ENCODE assay signal across 36 cellular contexts in genomic region chr2:64168231-64168630, GRCh38.
"Had no signal": no experiment of that assay in that cellular context is flagged by ENCODE, and none has a peak within 500 bp of the region (broad histone marks: within the 10 kb centered on the region; RNA-seq: fewer than 3 reads in every experiment).

No MANE protein-coding gene starts in this region.

- ATAC-seq: activated CD8-positive, alpha-beta memory T cell treated with anti-CD3 and anti-CD28 coated beads, Interleukin-2, amount 10 ng/mL, durations not matched to agents 7 days and 5 days; activated naive CD8-positive, alpha-beta T cell treated with anti-CD3 and anti-CD28 coated beads, Interleukin-2, amount 50 U/mL, for 24 hours; K562 had no signal

- H3K27ac Mint-ChIP-seq: activated B cell treated with CpG ODN at 0.5 μM for 24 hours; activated CD4-positive, alpha-beta memory T cell treated with anti-CD3 and anti-CD28 coated beads, Interleukin-2, amount 10 ng/mL, durations not matched to agents 7 days and 5 days; activated CD8-positive, alpha-beta memory T cell treated with anti-CD3 and anti-CD28 coated beads, Interleukin-2, amount 10 ng/mL, durations not matched to agents 7 days and 5 days; activated naive CD4-positive, alpha-beta T cell treated with anti-CD3 and anti-CD28 coated beads, Interleukin-2, amount 10 ng/mL, durations not matched to agents 7 days and 5 days; activated naive CD8-positive, alpha-beta T cell; activated naive CD8-positive, alpha-beta T cell treated with anti-CD3 and anti-CD28 coated beads, Interleukin-2, amount 50 U/mL, for 24 hours; T-helper 1 cell treated with Interleukin-12 subunit alpha and Interleukin-12 subunit beta and Interleukin-4 antibody, amounts not matched to agents 30 μg/mL and 1 μg/mL, for 36 hours; T-helper 2 cell treated with Interferon-gamma antibody and Interleukin-4, amounts not matched to agents 5 μg/mL and 100 μg/mL, for 36 hours had no signal

- H3K9me3 Mint-ChIP-seq: activated B cell treated with CpG ODN at 0.5 μM for 24 hours; activated CD4-positive, alpha-beta memory T cell treated with anti-CD3 and anti-CD28 coated beads, Interleukin-2, amount 10 ng/mL, durations not matched to agents 7 days and 5 days; activated naive CD4-positive, alpha-beta T cell treated with anti-CD3 and anti-CD28 coated beads, Interleukin-2, amount 10 ng/mL, durations not matched to agents 7 days and 5 days; activated naive CD8-positive, alpha-beta T cell treated with anti-CD3 and anti-CD28 coated beads, Interleukin-2, amount 50 U/mL, for 24 hours; central memory CD8-positive, alpha-beta T cell; T-helper 1 cell treated with Interleukin-12 subunit alpha and Interleukin-12 subunit beta and Interleukin-4 antibody, amounts not matched to agents 30 μg/mL and 1 μg/mL, for 36 hours; T-helper 2 cell treated with Interferon-gamma antibody and Interleukin-4, amounts not matched to agents 5 μg/mL and 100 μg/mL, for 36 hours had no signal

- H3K36me3 Mint-ChIP-seq: activated naive CD4-positive, alpha-beta T cell treated with anti-CD3 and anti-CD28 coated beads, Interleukin-2, amount 10 ng/mL, durations not matched to agents 7 days and 5 days; activated naive CD8-positive, alpha-beta T cell had no signal

- H3K27me3 ChIP-seq: brain microvascular endothelial cell, cardiac muscle cell, SJCRH30 had no signal

- H3K9me3 ChIP-seq: SJCRH30 had no signal

- H3K4me2 ChIP-seq: PC-9 had no signal

- H3K27ac ChIP-seq: brain microvascular endothelial cell, cardiac muscle cell, PC-9, RWPE1, SJCRH30, SK-N-MC, VCaP had no signal

- H3K4me3 Mint-ChIP-seq: activated B cell treated with CpG ODN at 0.5 μM for 24 hours; activated CD4-positive, alpha-beta memory T cell treated with anti-CD3 and anti-CD28 coated beads, Interleukin-2, amount 10 ng/mL, durations not matched to agents 7 days and 5 days; activated CD8-positive, alpha-beta memory T cell treated with anti-CD3 and anti-CD28 coated beads, Interleukin-2, amount 10 ng/mL, durations not matched to agents 7 days and 5 days; activated naive CD4-positive, alpha-beta T cell treated with anti-CD3 and anti-CD28 coated beads, Interleukin-2, amount 10 ng/mL, durations not matched to agents 7 days and 5 days; activated naive CD8-positive, alpha-beta T cell; activated naive CD8-positive, alpha-beta T cell treated with anti-CD3 and anti-CD28 coated beads, Interleukin-2, amount 50 U/mL, for 24 hours; central memory CD8-positive, alpha-beta T cell; T-helper 1 cell treated with Interleukin-12 subunit alpha and Interleukin-12 subunit beta and Interleukin-4 antibody, amounts not matched to agents 30 μg/mL and 1 μg/mL, for 36 hours; T-helper 2 cell treated with Interferon-gamma antibody and Interleukin-4, amounts not matched to agents 5 μg/mL and 100 μg/mL, for 36 hours had no signal

- DNase-seq: activated B cell treated with CpG ODN at 0.5 μM for 24 hours; activated CD4-positive, alpha-beta memory T cell treated with anti-CD3 and anti-CD28 coated beads, Interleukin-2, amount 10 ng/mL, durations not matched to agents 7 days and 5 days; activated CD4-positive, alpha-beta T cell treated with anti-CD3 and anti-CD28 coated beads for 4 hours; activated CD4-positive, alpha-beta T cell treated with anti-CD3 and anti-CD28 coated beads, Interleukin-2, amount 50 U/mL, for 1 hour; activated CD4-positive, CD25-positive, alpha-beta regulatory T cell treated with anti-CD3 and anti-CD28 coated beads, Interleukin-2, amount 50 U/mL, for 72 hours; activated CD8-positive, alpha-beta memory T cell treated with anti-CD3 and anti-CD28 coated beads for 24 hours; activated CD8-positive, alpha-beta memory T cell treated with anti-CD3 and anti-CD28 coated beads, Interleukin-2, amount 10 ng/mL, durations not matched to agents 7 days and 5 days; activated CD8-positive, alpha-beta memory T cell treated with anti-CD3 and anti-CD28 coated beads, Interleukin-2, amount 50 U/mL, for 48 hours; activated effector memory CD4-positive, alpha-beta T cell treated with Interleukin-2 at 50 U/mL for 16 hours; activated naive CD4-positive, alpha-beta T cell treated with anti-CD3 and anti-CD28 coated beads, Interleukin-2, amount 10 ng/mL, durations not matched to agents 7 days and 5 days; activated naive CD8-positive, alpha-beta T cell treated with anti-CD3 and anti-CD28 coated beads, Interleukin-2, amount 50 U/mL, for 24 hours; activated T-cell treated with anti-CD3 and anti-CD28 coated beads, Interleukin-2, amount 50 U/mL, for 48 hours; aorta; brain microvascular endothelial cell; NCI-H1105; NCI-H1417 treated with DMSO at 0.1 percent for 48 hours; NCI-H187 treated with DMSO at 0.1 percent for 48 hours; NCI-H2081; NCI-H2171 treated with DMSO at 0.1 percent for 48 hours; NCI-H226; NCI-H524 treated with DMSO at 0.1 percent for 48 hours; NK-92 treated with Interleukin-12 subunit alpha and Interleukin-12 subunit beta, amount 100 ng/mL, for 24 hours; PC-9; Right ventricle myocardium superior had no signal

- FAIRE-seq: K562, RCC 7860, TTC549 had no signal

- H3K4me1 Mint-ChIP-seq: activated CD4-positive, alpha-beta memory T cell treated with anti-CD3 and anti-CD28 coated beads, Interleukin-2, amount 10 ng/mL, durations not matched to agents 7 days and 5 days; activated CD8-positive, alpha-beta memory T cell treated with anti-CD3 and anti-CD28 coated beads, Interleukin-2, amount 10 ng/mL, durations not matched to agents 7 days and 5 days; activated naive CD4-positive, alpha-beta T cell treated with anti-CD3 and anti-CD28 coated beads, Interleukin-2, amount 10 ng/mL, durations not matched to agents 7 days and 5 days; activated naive CD8-positive, alpha-beta T cell treated with anti-CD3 and anti-CD28 coated beads, Interleukin-2, amount 50 U/mL, for 24 hours; central memory CD8-positive, alpha-beta T cell had no signal

- H3K27me3 Mint-ChIP-seq: activated B cell treated with CpG ODN at 0.5 μM for 24 hours; activated CD4-positive, alpha-beta memory T cell treated with anti-CD3 and anti-CD28 coated beads, Interleukin-2, amount 10 ng/mL, durations not matched to agents 7 days and 5 days; activated CD8-positive, alpha-beta memory T cell treated with anti-CD3 and anti-CD28 coated beads, Interleukin-2, amount 10 ng/mL, durations not matched to agents 7 days and 5 days; activated naive CD4-positive, alpha-beta T cell treated with anti-CD3 and anti-CD28 coated beads, Interleukin-2, amount 10 ng/mL, durations not matched to agents 7 days and 5 days; activated naive CD8-positive, alpha-beta T cell; activated naive CD8-positive, alpha-beta T cell treated with anti-CD3 and anti-CD28 coated beads, Interleukin-2, amount 50 U/mL, for 24 hours; central memory CD8-positive, alpha-beta T cell had no signal

- H3K36me3 ChIP-seq: brain microvascular endothelial cell, cardiac muscle cell had no signal

- H2AFZ ChIP-seq: PC-9 had no signal

- H3K4me3 ChIP-seq: cardiac muscle cell, K562, PC-9, SJCRH30, SK-N-MC had no signal
